ENCODE assay signal across 1 cellular context in the genomic region with DNA sequence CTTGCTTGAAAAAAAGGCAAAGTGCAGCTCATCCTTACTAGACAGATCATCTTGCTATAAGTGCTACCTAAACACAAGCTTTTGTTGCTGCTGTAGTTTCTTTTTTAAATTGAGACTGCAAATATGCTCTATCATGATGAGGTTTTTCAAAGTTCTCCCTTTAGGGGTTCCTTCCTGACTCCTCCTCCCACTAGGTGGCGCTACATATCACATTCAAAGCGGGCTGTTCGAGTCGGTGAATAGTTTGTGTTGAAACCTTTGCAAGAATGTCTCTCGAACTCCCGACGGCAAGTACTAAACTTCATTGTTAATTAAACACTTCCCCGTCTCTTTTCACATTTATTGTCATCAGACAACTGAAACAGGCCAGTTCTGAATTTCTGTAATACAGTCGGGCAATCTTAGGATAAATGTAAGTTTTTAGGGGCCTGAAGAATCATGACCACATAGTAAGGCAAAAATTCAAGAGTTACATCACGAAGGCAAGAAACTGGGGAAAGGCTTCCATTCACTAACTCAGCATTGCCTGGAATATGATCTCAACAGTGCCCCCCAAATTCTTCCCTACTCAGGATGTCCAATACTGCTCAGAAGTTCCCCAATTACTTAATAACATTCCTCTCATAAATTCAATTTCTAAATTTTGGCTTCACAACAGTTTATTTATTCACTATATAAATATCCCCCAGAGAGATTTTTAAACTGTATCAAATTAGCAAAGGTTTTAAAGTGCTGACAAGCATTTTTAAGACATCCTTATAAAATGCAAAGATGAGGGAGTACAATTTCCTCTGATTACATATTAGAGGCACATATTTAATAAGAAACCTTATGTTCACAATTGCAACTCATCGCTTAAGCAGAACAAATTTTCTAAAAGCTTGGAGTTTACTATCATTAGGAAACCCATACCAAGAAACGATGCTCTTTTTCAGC.
TF ChIP-seq lines count a peak whose summit lies in the region.

No MANE protein-coding gene starts in this region.

TF ChIP-seq in HCT116, 20 proteins besides CTCF, POLR2A, EP300 and RAD21:
- no peak for TF ChIP-seq YY1 (IDR thresholded peaks at IDR 0.05; ENCODE audit: extremely low read depth, insufficient replicate concordance, low read depth, low read length)
- no peak for TF ChIP-seq JUND (IDR thresholded peaks at IDR 0.05)
- no peak for TF ChIP-seq EGR1 (IDR thresholded peaks at IDR 0.05; ENCODE audit: low read depth)
- TF ChIP-seq SIN3A (IDR thresholded peaks at IDR 0.05; ENCODE audit: low read depth), result no peak
- no peak for TF ChIP-seq EZH2 (IDR thresholded peaks at IDR 0.05)
- TF ChIP-seq FOSL1 (IDR thresholded peaks at IDR 0.05; ENCODE audit: low read depth), result no peak
- TF ChIP-seq CEBPB (IDR thresholded peaks at IDR 0.05; ENCODE audit: low read depth), result no peak
- no peak for TF ChIP-seq ZNF274 (IDR thresholded peaks at IDR 0.05; ENCODE audit: low read depth, low read length)
- TF ChIP-seq CBX3 (IDR thresholded peaks at IDR 0.05; ENCODE audit: low read depth), result no peak
- no peak for TF ChIP-seq SP1 (IDR thresholded peaks at IDR 0.05; ENCODE audit: low read depth)
- TF ChIP-seq, protein P1, sequence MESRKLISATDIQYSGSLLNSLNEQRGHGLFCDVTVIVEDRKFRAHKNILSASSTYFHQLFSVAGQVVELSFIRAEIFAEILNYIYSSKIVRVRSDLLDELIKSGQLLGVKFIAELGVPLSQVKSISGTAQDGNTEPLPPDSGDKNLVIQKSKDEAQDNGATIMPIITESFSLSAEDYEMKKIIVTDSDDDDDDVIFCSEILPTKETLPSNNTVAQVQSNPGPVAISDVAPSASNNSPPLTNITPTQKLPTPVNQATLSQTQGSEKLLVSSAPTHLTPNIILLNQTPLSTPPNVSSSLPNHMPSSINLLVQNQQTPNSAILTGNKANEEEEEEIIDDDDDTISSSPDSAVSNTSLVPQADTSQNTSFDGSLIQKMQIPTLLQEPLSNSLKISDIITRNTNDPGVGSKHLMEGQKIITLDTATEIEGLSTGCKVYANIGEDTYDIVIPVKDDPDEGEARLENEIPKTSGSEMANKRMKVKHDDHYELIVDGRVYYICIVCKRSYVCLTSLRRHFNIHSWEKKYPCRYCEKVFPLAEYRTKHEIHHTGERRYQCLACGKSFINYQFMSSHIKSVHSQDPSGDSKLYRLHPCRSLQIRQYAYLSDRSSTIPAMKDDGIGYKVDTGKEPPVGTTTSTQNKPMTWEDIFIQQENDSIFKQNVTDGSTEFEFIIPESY (IDR thresholded peaks at IDR 0.05; ENCODE audit: extremely low read depth, insufficient replicate concordance, low read length), result no peak
- TF ChIP-seq, protein P2, sequence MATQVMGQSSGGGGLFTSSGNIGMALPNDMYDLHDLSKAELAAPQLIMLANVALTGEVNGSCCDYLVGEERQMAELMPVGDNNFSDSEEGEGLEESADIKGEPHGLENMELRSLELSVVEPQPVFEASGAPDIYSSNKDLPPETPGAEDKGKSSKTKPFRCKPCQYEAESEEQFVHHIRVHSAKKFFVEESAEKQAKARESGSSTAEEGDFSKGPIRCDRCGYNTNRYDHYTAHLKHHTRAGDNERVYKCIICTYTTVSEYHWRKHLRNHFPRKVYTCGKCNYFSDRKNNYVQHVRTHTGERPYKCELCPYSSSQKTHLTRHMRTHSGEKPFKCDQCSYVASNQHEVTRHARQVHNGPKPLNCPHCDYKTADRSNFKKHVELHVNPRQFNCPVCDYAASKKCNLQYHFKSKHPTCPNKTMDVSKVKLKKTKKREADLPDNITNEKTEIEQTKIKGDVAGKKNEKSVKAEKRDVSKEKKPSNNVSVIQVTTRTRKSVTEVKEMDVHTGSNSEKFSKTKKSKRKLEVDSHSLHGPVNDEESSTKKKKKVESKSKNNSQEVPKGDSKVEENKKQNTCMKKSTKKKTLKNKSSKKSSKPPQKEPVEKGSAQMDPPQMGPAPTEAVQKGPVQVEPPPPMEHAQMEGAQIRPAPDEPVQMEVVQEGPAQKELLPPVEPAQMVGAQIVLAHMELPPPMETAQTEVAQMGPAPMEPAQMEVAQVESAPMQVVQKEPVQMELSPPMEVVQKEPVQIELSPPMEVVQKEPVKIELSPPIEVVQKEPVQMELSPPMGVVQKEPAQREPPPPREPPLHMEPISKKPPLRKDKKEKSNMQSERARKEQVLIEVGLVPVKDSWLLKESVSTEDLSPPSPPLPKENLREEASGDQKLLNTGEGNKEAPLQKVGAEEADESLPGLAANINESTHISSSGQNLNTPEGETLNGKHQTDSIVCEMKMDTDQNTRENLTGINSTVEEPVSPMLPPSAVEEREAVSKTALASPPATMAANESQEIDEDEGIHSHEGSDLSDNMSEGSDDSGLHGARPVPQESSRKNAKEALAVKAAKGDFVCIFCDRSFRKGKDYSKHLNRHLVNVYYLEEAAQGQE (IDR thresholded peaks at IDR 0.05; ENCODE audit: low read depth), result no peak
- TF ChIP-seq ZFX (IDR thresholded peaks at IDR 0.05), result no peak
- TF ChIP-seq TCF7L2 (IDR thresholded peaks at IDR 0.05; ENCODE audit: borderline replicate concordance, extremely low read depth, insufficient read depth, insufficient read length), result no peak
- TF ChIP-seq ELF1 (IDR thresholded peaks at IDR 0.05; ENCODE audit: borderline replicate concordance, low read depth), result no peak
- no peak for TF ChIP-seq MAX (IDR thresholded peaks at IDR 0.05)
- TF ChIP-seq, protein P3, sequence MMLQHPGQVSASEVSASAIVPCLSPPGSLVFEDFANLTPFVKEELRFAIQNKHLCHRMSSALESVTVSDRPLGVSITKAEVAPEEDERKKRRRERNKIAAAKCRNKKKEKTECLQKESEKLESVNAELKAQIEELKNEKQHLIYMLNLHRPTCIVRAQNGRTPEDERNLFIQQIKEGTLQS (IDR thresholded peaks at IDR 0.05), result no peak
- no peak for TF ChIP-seq POLR2AphosphoS5 (IDR thresholded peaks at IDR 0.05; ENCODE audit: low read depth, low read length)
- TF ChIP-seq SRF (IDR thresholded peaks at IDR 0.05; ENCODE audit: low read depth), result no peak
